In the genomic region with DNA sequence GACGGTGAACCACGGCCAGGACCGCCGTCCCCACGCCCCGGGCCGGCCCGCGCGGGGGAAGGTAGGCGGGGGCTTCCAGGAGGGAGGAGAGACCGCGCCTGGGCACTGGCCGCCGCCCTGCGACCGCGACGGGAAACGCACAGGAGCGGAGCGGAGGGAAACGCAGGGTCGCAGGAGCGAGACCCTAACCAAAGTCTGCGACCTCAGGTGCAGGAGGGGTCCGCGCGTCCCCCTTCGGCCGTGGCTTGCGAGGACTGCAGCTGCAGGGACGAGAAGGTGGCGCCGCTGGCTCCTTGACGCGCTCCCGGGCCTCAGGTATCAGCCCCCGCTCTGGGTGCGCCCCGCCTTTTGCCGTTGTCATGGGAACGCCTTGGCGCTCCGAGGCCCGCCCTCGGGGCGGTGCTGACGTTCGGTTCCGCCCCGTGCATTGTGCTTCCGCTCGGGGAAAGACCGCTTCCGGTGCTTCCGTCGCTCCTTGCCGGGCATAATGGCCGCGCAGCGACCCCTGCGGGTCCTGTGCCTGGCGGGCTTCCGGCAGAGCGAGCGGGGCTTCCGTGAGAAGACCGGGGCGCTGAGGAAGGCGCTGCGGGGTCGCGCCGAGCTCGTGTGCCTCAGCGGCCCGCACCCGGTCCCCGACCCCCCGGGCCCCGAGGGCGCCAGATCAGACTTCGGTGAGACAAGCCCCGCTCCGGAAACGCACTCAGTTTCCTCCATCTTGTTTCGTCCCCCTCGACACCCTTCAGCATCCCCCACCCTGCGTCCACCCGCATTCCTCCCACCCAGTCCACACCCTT, we compare ENCODE assay signal across 8 cellular contexts. TPM values are rescaled to one million over a fixed set of nuclear protein-coding genes. Genes with fewer than 3 reads are reported as not detected.
A peak's percentile ranks its signal among the peaks of the same experiment; 100 is the strongest.
DNase-seq lines count a peak whose midpoint lies in the region; ATAC-seq and TF ChIP-seq lines count a peak whose summit lies in the region.

A gene (plus strand): TSS at position 462 of the 794 bp plus-strand sequence. CDS start 26 bp downstream, at position 488.

- ATAC-seq in GM21786 (IDR thresholded peaks at IDR 0.05; ENCODE audit: unreplicated experiment) = peak; percentile 89
- peak; percentile 96 for ATAC-seq in activated T-helper 17 cell treated with anti-CD3 and anti-CD28 coated beads, Interleukin-2, amount 50 U/mL, for 72 hours (replicated peaks)
- peak; percentile 97 for ATAC-seq in natural killer cell treated with Interleukin-12 subunit alpha and Interleukin-12 subunit beta and Interleukin-15 and Interleukin-18, amount 100 ng/mL, for 72 hours

- H3K4me1 Mint-ChIP-seq in activated T-helper 17 cell treated with anti-CD3 and anti-CD28 coated beads, Interleukin-2, amount 50 U/mL, for 72 hours = peaks cover 9% of the 10 kb centered on the region
- H3K4me1 Mint-ChIP-seq in natural killer cell treated with Interleukin-12 subunit alpha and Interleukin-12 subunit beta and Interleukin-15 and Interleukin-18, amount 100 ng/mL, for 72 hours (ENCODE audit: low read depth in 2 of 2) = peaks cover 15 to 17% of the 10 kb centered on the region in 2 donors
- peaks cover 24% of the 10 kb centered on the region for H3K4me1 Mint-ChIP-seq in stimulated activated naive CD8-positive, alpha-beta T cell treated with anti-CD3 and anti-CD28 coated beads, Interleukin-15, Interleukin-2, amounts not matched to agents 100 ng/mL and 50 ng/mL, for 24 hours (ENCODE audit: low read depth)

- H3K4me3 Mint-ChIP-seq in activated T-helper 17 cell treated with anti-CD3 and anti-CD28 coated beads, Interleukin-2, amount 50 U/mL, for 72 hours = peak within 1 kb of the TSS; percentile 95
- H3K4me3 Mint-ChIP-seq in natural killer cell treated with Interleukin-12 subunit alpha and Interleukin-12 subunit beta and Interleukin-15 and Interleukin-18, amount 100 ng/mL, for 72 hours = peak within 1 kb of the TSS; percentile 96
- peak within 1 kb of the TSS; percentile 96 for H3K4me3 Mint-ChIP-seq in stimulated activated naive CD8-positive, alpha-beta T cell treated with anti-CD3 and anti-CD28 coated beads, Interleukin-15, Interleukin-2, amounts not matched to agents 100 ng/mL and 50 ng/mL, for 24 hours

- POLR2A ChIA-PET in RWPE1 (lab: Yijun Ruan, JAX; ENCODE audit: low non-redundant PET) = no interaction called here

- H3K27ac Mint-ChIP-seq in activated T-helper 17 cell treated with anti-CD3 and anti-CD28 coated beads, Interleukin-2, amount 50 U/mL, for 72 hours = peak within 1 kb of the TSS; percentile 94
- peak within 1 kb of the TSS; percentile 93 to 94 for H3K27ac Mint-ChIP-seq in natural killer cell treated with Interleukin-12 subunit alpha and Interleukin-12 subunit beta and Interleukin-15 and Interleukin-18, amount 100 ng/mL, for 72 hours
- peak within 1 kb of the TSS; percentile 97 for H3K27ac Mint-ChIP-seq in stimulated activated naive CD8-positive, alpha-beta T cell treated with anti-CD3 and anti-CD28 coated beads, Interleukin-15, Interleukin-2, amounts not matched to agents 100 ng/mL and 50 ng/mL, for 24 hours

- peaks cover 59% of the 10 kb centered on the region for H3K36me3 Mint-ChIP-seq in activated T-helper 17 cell treated with anti-CD3 and anti-CD28 coated beads, Interleukin-2, amount 50 U/mL, for 72 hours (ENCODE audit: low read depth)
- peaks cover 7% of the 10 kb centered on the region for H3K36me3 Mint-ChIP-seq in natural killer cell treated with Interleukin-12 subunit alpha and Interleukin-12 subunit beta and Interleukin-15 and Interleukin-18, amount 100 ng/mL, for 72 hours
- H3K36me3 Mint-ChIP-seq in stimulated activated naive CD8-positive, alpha-beta T cell treated with anti-CD3 and anti-CD28 coated beads, Interleukin-15, Interleukin-2, amounts not matched to agents 100 ng/mL and 50 ng/mL, for 24 hours (ENCODE audit: low read depth) = peaks cover 21% of the 10 kb centered on the region

- TF ChIP-seq CTCF in RWPE1 (conservative IDR thresholded peaks at IDR 0.05; ENCODE audit: low read depth) = peak; percentile 50
- TF ChIP-seq CTCF in fibroblast of mammary gland (conservative IDR thresholded peaks at IDR 0.05; ENCODE audit: control insufficient read depth, insufficient read depth, low read depth, low read length) = peak; percentile 28

- CTCF ChIA-PET in RWPE1 (lab: Yijun Ruan, JAX) = interaction anchor here (0.6 to 1.1 kb wide), 4 partner anchors 11 to 184 kb away, joined by 3 to 4 read pairs (median 4); no protein-coding TSS in a partner anchor

- H3K9me3 Mint-ChIP-seq in activated T-helper 17 cell treated with anti-CD3 and anti-CD28 coated beads, Interleukin-2, amount 50 U/mL, for 72 hours = no peaks in the 10 kb centered on the region
- H3K9me3 Mint-ChIP-seq in natural killer cell treated with Interleukin-12 subunit alpha and Interleukin-12 subunit beta and Interleukin-15 and Interleukin-18, amount 100 ng/mL, for 72 hours = no peaks in the 10 kb centered on the region
- H3K9me3 Mint-ChIP-seq in stimulated activated naive CD8-positive, alpha-beta T cell treated with anti-CD3 and anti-CD28 coated beads, Interleukin-15, Interleukin-2, amounts not matched to agents 100 ng/mL and 50 ng/mL, for 24 hours = no peaks in the 10 kb centered on the region

- no peaks in the 10 kb centered on the region for H3K27me3 Mint-ChIP-seq in activated T-helper 17 cell treated with anti-CD3 and anti-CD28 coated beads, Interleukin-2, amount 50 U/mL, for 72 hours
- no peaks in the 10 kb centered on the region for H3K27me3 Mint-ChIP-seq in natural killer cell treated with Interleukin-12 subunit alpha and Interleukin-12 subunit beta and Interleukin-15 and Interleukin-18, amount 100 ng/mL, for 72 hours
- no peaks in the 10 kb centered on the region for H3K27me3 Mint-ChIP-seq in stimulated activated naive CD8-positive, alpha-beta T cell treated with anti-CD3 and anti-CD28 coated beads, Interleukin-15, Interleukin-2, amounts not matched to agents 100 ng/mL and 50 ng/mL, for 24 hours

- DNase-seq in Daoy (ENCODE audit: low read depth) (peak; percentile 98), Kasumi-1 (lab: John Stamatoyannopoulos, UW) (peak; percentile 58 to 66), RWPE1 (ENCODE audit: low spot score) (peak; percentile 93), fibroblast of mammary gland (ENCODE audit: low read depth) (peak; percentile 91)
- DNase-seq in natural killer cell treated with Interleukin-12 subunit alpha and Interleukin-12 subunit beta and Interleukin-15 and Interleukin-18, amount 100 ng/mL, for 72 hours (ENCODE audit: low spot score) = peak; percentile 96

- peak within 1 kb of the TSS; percentile 90 for H3K4me3 ChIP-seq in fibroblast of mammary gland (ENCODE audit: control insufficient read depth, low read depth, low read length)

- H3K27ac ChIP-seq in RWPE1 = peak within 1 kb of the TSS; percentile 83

RNA-seq across cellular contexts. Expression of the gene that starts here (rescaled TPM):
- 83.3 and 93.3 TPM in 2 replicates for total RNA-seq in Daoy (2014; rRNA removed; shearing (Covaris generic))
- total RNA-seq in activated T-helper 17 cell treated with anti-CD3 and anti-CD28 coated beads, Interleukin-2, amount 50 U/mL, for 72 hours = 10 to 100 TPM; 20.7 to 39.3 TPM
- total RNA-seq in natural killer cell treated with Interleukin-12 subunit alpha and Interleukin-12 subunit beta and Interleukin-15 and Interleukin-18, amount 100 ng/mL, for 72 hours = 10 to 100 TPM; 35.5 to 49.8 TPM

Comparison
In these comparisons a context has a peak if more than half of its experiments do, and no peak if none do; other contexts are left out.
1. Peak in every context shown above with its lines: DNase-seq, ATAC-seq, H3K4me3 ChIP-seq and H3K27ac ChIP-seq.